Comparison of ENCODE assay signal across 23 cellular contexts in the genomic region with DNA sequence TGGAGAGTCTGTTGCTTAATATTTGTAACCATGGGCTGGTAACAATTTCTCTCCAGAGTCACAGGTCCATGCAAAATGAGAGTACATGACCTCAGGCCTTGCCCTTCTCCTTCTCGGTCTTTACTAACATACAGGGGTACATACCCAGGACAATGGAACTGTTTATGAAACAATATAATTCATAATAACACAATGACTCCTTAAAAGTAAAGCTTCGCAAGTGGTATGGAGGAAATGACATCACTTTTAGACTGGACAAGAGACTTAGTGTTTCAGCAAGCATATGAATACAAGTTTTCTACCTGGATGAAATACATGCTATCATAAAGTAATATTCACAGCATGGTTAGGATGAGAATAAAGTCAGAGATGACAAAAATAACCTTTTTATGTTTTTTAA.
A peak's percentile ranks its signal among the peaks of the same experiment; 100 is the strongest.
DNase-seq lines count a peak whose midpoint lies in the region; ATAC-seq and TF ChIP-seq lines count a peak whose summit lies in the region.
"Had no signal": no experiment of that assay in that cellular context is flagged by ENCODE, and none has a peak within 500 bp of the region (broad histone marks: within the 10 kb centered on the region; RNA-seq: fewer than 3 reads in every experiment).

No MANE protein-coding gene starts in this region.

- no peak for TF ChIP-seq CTCF in SK-N-SH (IDR thresholded peaks at IDR 0.05)
- TF ChIP-seq CTCF in MM.1S (IDR thresholded peaks at IDR 0.05; ENCODE audit: low read length): no peak
- TF ChIP-seq CTCF in neural progenitor cell (IDR thresholded peaks at IDR 0.05): no peak

- no peaks in the 10 kb centered on the region for H4K20me1 ChIP-seq in SK-N-SH (ENCODE audit: insufficient read depth)
- H4K20me1 ChIP-seq in MM.1S (ENCODE audit: insufficient read depth, low read length): no peaks in the 10 kb centered on the region
- peaks cover 10% of the 10 kb centered on the region for H4K20me1 ChIP-seq in neural progenitor cell (ENCODE audit: low read depth)

- 97% methylated on average over 2 of the region's 2 CpGs for WGBS in SK-N-SH (ENCODE audit: low lambda C conversion rate)

- TF ChIP-seq RAD21 in SK-N-SH (IDR thresholded peaks at IDR 0.05; ENCODE audit: low read length): no peak

- CTCF ChIA-PET in SK-N-SH (lab: Yijun Ruan, JAX): interaction anchor here (1.5 kb wide), 1 partner anchor 15 kb away, joined by 4 read pairs; no protein-coding TSS in a partner anchor

- H3K27me3 ChIP-seq in SK-N-SH (ENCODE audit: insufficient read depth): no peaks in the 10 kb centered on the region
- H3K27me3 ChIP-seq in MM.1S (replicated peaks; ENCODE audit: insufficient read depth, low read length): no peaks in the 10 kb centered on the region
- no peaks in the 10 kb centered on the region for H3K27me3 ChIP-seq in endocrine pancreas (ENCODE audit: control insufficient read depth, insufficient read depth, low read length)
- H3K27me3 ChIP-seq in neural progenitor cell: no peaks in the 10 kb centered on the region

- H3K4me1 ChIP-seq in SK-N-SH (ENCODE audit: control insufficient read depth in 1 of 2, insufficient read depth in 2 of 2, low read depth in 1 of 2, low read length in 1 of 2): peaks cover 3 to 11% of the 10 kb centered on the region in 2 experiments; a peak in 3 of 4 replicates
- peaks cover 32% of the 10 kb centered on the region for H3K4me1 ChIP-seq in MM.1S (ENCODE audit: low read length)
- H3K4me1 ChIP-seq in endocrine pancreas (ENCODE audit: control insufficient read depth, insufficient read depth, low read length): peaks cover 28% of the 10 kb centered on the region
- peaks cover 19% of the 10 kb centered on the region for H3K4me1 ChIP-seq in neural progenitor cell
- H3K4me1 ChIP-seq: HAP-1 had no signal

- peaks cover 66% of the 10 kb centered on the region for H3K4me1 Mint-ChIP-seq in neural progenitor cell

- H3K4me3 ChIP-seq in SK-N-SH (ENCODE audit: low read depth in 2 of 2, low read length in 1 of 2) (no peak overlapping the region), MM.1S (ENCODE audit: low read length) (no peak overlapping the region), endocrine pancreas (ENCODE audit: control insufficient read depth, insufficient read depth, low read length) (peak overlapping the region; percentile 26), neural progenitor cell (no peak overlapping the region)
- H3K4me3 ChIP-seq: GM23338, HAP-1, PC-9 had no signal

- no peak for DNase-seq in SK-N-SH
- no peak for DNase-seq in MM.1S
- DNase-seq in neural progenitor cell (ENCODE audit: low spot score): no peak
- DNase-seq in NCI-H2081 (lab: John Stamatoyannopoulos, UW): no peak
- no peak for DNase-seq in substantia nigra (lab: John Stamatoyannopoulos, UW)
- DNase-seq: AML-193; C1 segment of cervical spinal cord; CD8-positive, alpha-beta T cell; DMS153; MV-4-11; NCI-H1105 treated with DMSO at 0.1 percent for 48 hours; NCI-H1694; NCI-H2171 treated with DMSO at 0.1 percent for 48 hours; NCI-H524 treated with DMSO at 0.1 percent for 48 hours; PC-9; SHP77 treated with DMSO at 0.1 percent for 48 hours had no signal

- no peak for ATAC-seq in SK-N-SH treated with all-trans-retinoic acid at 6 μM for 48 hours
- ATAC-seq in HG03097 (IDR thresholded peaks at IDR 0.05; ENCODE audit: low FRiP score, unreplicated experiment): no peak
- ATAC-seq: CD8-positive, alpha-beta T cell; GM23338 had no signal

- no peaks in the 10 kb centered on the region for H3K9me3 ChIP-seq in SK-N-SH
- H3K9me3 ChIP-seq in MM.1S (replicated peaks; ENCODE audit: insufficient read depth, low read length): no peaks in the 10 kb centered on the region
- H3K9me3 ChIP-seq in endocrine pancreas (ENCODE audit: control insufficient read depth, low read length): no peaks in the 10 kb centered on the region
- H3K9me3 ChIP-seq in neural progenitor cell (ENCODE audit: low read depth): no peaks in the 10 kb centered on the region
- H3K9me3 ChIP-seq: HAP-1 had no signal

- H3K9me2 ChIP-seq in SK-N-SH (no peaks in the 10 kb centered on the region), MM.1S (replicated peaks; ENCODE audit: insufficient read depth, low read length) (no peaks in the 10 kb centered on the region)

- H3K27ac ChIP-seq in SK-N-SH (ENCODE audit: low read depth in 2 of 2, low read length in 1 of 2): no peak overlapping the region
- H3K27ac ChIP-seq in MM.1S (ENCODE audit: low read length): no peak overlapping the region
- H3K27ac ChIP-seq in neural progenitor cell: no peak overlapping the region
- no peak overlapping the region for H3K27ac ChIP-seq in substantia nigra (ENCODE audit: low read depth, low read length, poor library complexity, severe bottlenecking)
- H3K27ac ChIP-seq: KMS-11, PC-9, RWPE1 had no signal

- peak overlapping the region; percentile 64 for H3K27ac Mint-ChIP-seq in neural progenitor cell
- H3K27ac Mint-ChIP-seq: CD8-positive, alpha-beta T cell; GM23338 had no signal

- H3F3A ChIP-seq in SK-N-SH (replicated peaks; ENCODE audit: insufficient read depth) (no peaks in the 10 kb centered on the region), MM.1S (ENCODE audit: insufficient read depth, low read length) (peaks cover 14% of the 10 kb centered on the region), neural progenitor cell (ENCODE audit: low read depth) (peaks cover 14% of the 10 kb centered on the region)

- TF ChIP-seq EP300 in SK-N-SH (IDR thresholded peaks at IDR 0.05; ENCODE audit: borderline replicate concordance in 1 of 2, low read depth in 1 of 2, low read length in 1 of 2): no peak

- H3K79me2 ChIP-seq in SK-N-SH (ENCODE audit: insufficient read depth): no peaks in the 10 kb centered on the region
- H3K79me2 ChIP-seq in MM.1S (ENCODE audit: low read length): no peaks in the 10 kb centered on the region
- H3K79me2 ChIP-seq in neural progenitor cell (ENCODE audit: low read depth): no peaks in the 10 kb centered on the region

- no peaks in the 10 kb centered on the region for H3K27me3 Mint-ChIP-seq in neural progenitor cell (ENCODE audit: insufficient read depth, low read depth)

- H2AFZ ChIP-seq in SK-N-SH (ENCODE audit: low read depth) (peak overlapping the region; percentile 39; the same call in 1 of the 2 replicates), MM.1S (ENCODE audit: low read length) (no peak overlapping the region), neural progenitor cell (replicated peaks) (no peak overlapping the region)
- H2AFZ ChIP-seq: GM23338, PC-9 had no signal

- no peak overlapping the region for H3K9ac ChIP-seq in SK-N-SH
- no peak overlapping the region for H3K9ac ChIP-seq in MM.1S (ENCODE audit: low read length)
- no peak overlapping the region for H3K9ac ChIP-seq in endocrine pancreas (ENCODE audit: control insufficient read depth, insufficient read depth, low read length)
- no peak overlapping the region for H3K9ac ChIP-seq in neural progenitor cell
- H3K9ac ChIP-seq: KMS-11 had no signal

- no peaks in the 10 kb centered on the region for H3K36me3 ChIP-seq in SK-N-SH (replicated peaks in 1 of 2; ENCODE audit: control insufficient read depth in 1 of 2, insufficient read depth in 2 of 2, low read length in 1 of 2)
- H3K36me3 ChIP-seq in MM.1S (replicated peaks; ENCODE audit: insufficient read depth, low read length): no peaks in the 10 kb centered on the region
- H3K36me3 ChIP-seq in endocrine pancreas (ENCODE audit: control insufficient read depth, insufficient read depth, low read length): no peaks in the 10 kb centered on the region
- no peaks in the 10 kb centered on the region for H3K36me3 ChIP-seq in neural progenitor cell
- H3K36me3 ChIP-seq: HAP-1 had no signal

- H3K36me3 Mint-ChIP-seq in neural progenitor cell: no peaks in the 10 kb centered on the region
- H3K36me3 Mint-ChIP-seq: CD8-positive, alpha-beta T cell had no signal

- H3K9me3 Mint-ChIP-seq in neural progenitor cell: peaks cover 4% of the 10 kb centered on the region
- H3K9me3 Mint-ChIP-seq: CD8-positive, alpha-beta T cell had no signal

- H3K4me2 ChIP-seq in SK-N-SH: no peak overlapping the region
- H3K4me2 ChIP-seq in MM.1S (ENCODE audit: low read depth, low read length): 0 out of 2 replicates have a peak overlapping the region, but pooled peaks have one; percentile 38
- no peak overlapping the region for H3K4me2 ChIP-seq in neural progenitor cell
- H3K4me2 ChIP-seq: GM23338, KMS-11, PC-9 had no signal

- no peak overlapping the region for H3K4me3 Mint-ChIP-seq in neural progenitor cell
- H3K4me3 Mint-ChIP-seq: CD8-positive, alpha-beta T cell; GM23338 had no signal

- POLR2A ChIA-PET in SK-N-SH (lab: Yijun Ruan, JAX): no interaction called here

TF ChIP-seq in SK-N-SH, 30 proteins besides CTCF, POLR2A, EP300 and RAD21 (continues in another document):
- TF ChIP-seq MXI1 (IDR thresholded peaks at IDR 0.05; ENCODE audit: low read depth, low read length) (no peak), TEAD4 (IDR thresholded peaks at IDR 0.05; ENCODE audit: borderline replicate concordance, insufficient read depth) (no peak), FOXJ3 (CRISPR knock-in tag; IDR thresholded peaks at IDR 0.05) (no peak), SMC3 (IDR thresholded peaks at IDR 0.05; ENCODE audit: low read depth, low read length) (no peak)
- TF ChIP-seq, protein P1, sequence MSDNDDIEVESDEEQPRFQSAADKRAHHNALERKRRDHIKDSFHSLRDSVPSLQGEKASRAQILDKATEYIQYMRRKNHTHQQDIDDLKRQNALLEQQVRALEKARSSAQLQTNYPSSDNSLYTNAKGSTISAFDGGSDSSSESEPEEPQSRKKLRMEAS (IDR thresholded peaks at IDR 0.05; ENCODE audit: low read depth): no peak

TF ChIP-seq in SK-N-SH treated with all-trans-retinoic acid at 6 μM for 48 hours, 23 proteins besides CTCF, POLR2A, EP300 and RAD21 (continues in another document):
- TF ChIP-seq CSDC2 (CRISPR knock-in tag; IDR thresholded peaks at IDR 0.05): no peak
- no peak for TF ChIP-seq ZNF565 (CRISPR knock-in tag; conservative IDR thresholded peaks at IDR 0.05; ENCODE audit: low read depth)
- TF ChIP-seq GLIS3 (CRISPR knock-in tag; IDR thresholded peaks at IDR 0.05): no peak
- no peak for TF ChIP-seq PPARA (CRISPR knock-in tag; IDR thresholded peaks at IDR 0.05; ENCODE audit: borderline replicate concordance)
- TF ChIP-seq ESRRG (CRISPR knock-in tag; IDR thresholded peaks at IDR 0.05): no peak
- no peak for TF ChIP-seq TCF4 (CRISPR knock-in tag; IDR thresholded peaks at IDR 0.05; ENCODE audit: borderline replicate concordance)
- TF ChIP-seq TOX (CRISPR knock-in tag; IDR thresholded peaks at IDR 0.05; ENCODE audit: borderline replicate concordance): no peak
- no peak for TF ChIP-seq RARB (CRISPR knock-in tag; IDR thresholded peaks at IDR 0.05)
